ENCODE assay signal across 8 cellular contexts in genomic region chr14:100192672-100193416, GRCh38.
DNase-seq lines count a peak whose midpoint lies in the region; ATAC-seq and FAIRE-seq lines count a peak whose summit lies in the region.

No MANE protein-coding gene starts in this region.

- peaks cover 10% of the 10 kb centered on the region for H3K4me1 ChIP-seq in HUES48 (ENCODE audit: control insufficient read depth, insufficient read depth, low read length)
- peaks cover 5% of the 10 kb centered on the region for H3K4me1 ChIP-seq in NT2/D1 (ENCODE audit: insufficient read depth, insufficient read length)

- DNase-seq in D341Med (ENCODE audit: low spot score) (peak; percentile 99), NT2/D1 (ENCODE audit: low read depth, low spot score) (peak; percentile 95), midbrain (lab: John Stamatoyannopoulos, UW) (peak; percentile 98)
- DNase-seq in activated CD8-positive, alpha-beta memory T cell treated with anti-CD3 and anti-CD28 coated beads, Interleukin-2, amount 50 U/mL, for 4 hours: peak; percentile 99
- DNase-seq in stimulated activated CD8-positive, alpha-beta memory T cell treated with anti-CD3 and anti-CD28 coated beads, Interleukin-2, amount 100 ng/mL, for 1 hour (ENCODE audit: low read depth in 2 of 2): peak; percentile 98 to 100

- H3K4me3 ChIP-seq in HUES48 (ENCODE audit: low read depth, low read length) (peak overlapping the region; percentile 41), NT2/D1 (ENCODE audit: insufficient read length, low read depth) (peak overlapping the region; percentile 30)

- peak; percentile 99 for ATAC-seq in GM21390 (IDR thresholded peaks at IDR 0.05; ENCODE audit: unreplicated experiment)

- H3K9ac ChIP-seq in HUES48 (ENCODE audit: low read depth, low read length) (peak overlapping the region; percentile 52), NT2/D1 (ENCODE audit: insufficient read length, low read depth) (peak overlapping the region; percentile 80)

- H3K27me3 ChIP-seq in HUES48 (ENCODE audit: control insufficient read depth, insufficient read depth, low read length) (no peaks in the 10 kb centered on the region), NT2/D1 (ENCODE audit: insufficient read depth, insufficient read length) (no peaks in the 10 kb centered on the region)

- peak overlapping the region; percentile 44 for H3K27ac ChIP-seq in HUES48 (ENCODE audit: low read depth, low read length)

- FAIRE-seq in endometrium (lab: Jason Lieb, UNC): peak; percentile 91

- H3K36me3 ChIP-seq in HUES48 (ENCODE audit: control insufficient read depth, insufficient read depth, low read length): no peaks in the 10 kb centered on the region
- no peaks in the 10 kb centered on the region for H3K36me3 ChIP-seq in NT2/D1 (ENCODE audit: insufficient read depth, insufficient read length, low read length)

- H3K9me3 ChIP-seq in HUES48 (ENCODE audit: control insufficient read depth, insufficient read depth, low read length) (no peaks in the 10 kb centered on the region), NT2/D1 (ENCODE audit: insufficient read depth, low read length) (no peaks in the 10 kb centered on the region)

Comparison
In these comparisons a context has a peak if more than half of its experiments do, and no peak if none do; other contexts are left out.
1. Peak in every context shown above with its lines: DNase-seq, ATAC-seq, H3K4me3 ChIP-seq and H3K27ac ChIP-seq.